In the genomic region with DNA sequence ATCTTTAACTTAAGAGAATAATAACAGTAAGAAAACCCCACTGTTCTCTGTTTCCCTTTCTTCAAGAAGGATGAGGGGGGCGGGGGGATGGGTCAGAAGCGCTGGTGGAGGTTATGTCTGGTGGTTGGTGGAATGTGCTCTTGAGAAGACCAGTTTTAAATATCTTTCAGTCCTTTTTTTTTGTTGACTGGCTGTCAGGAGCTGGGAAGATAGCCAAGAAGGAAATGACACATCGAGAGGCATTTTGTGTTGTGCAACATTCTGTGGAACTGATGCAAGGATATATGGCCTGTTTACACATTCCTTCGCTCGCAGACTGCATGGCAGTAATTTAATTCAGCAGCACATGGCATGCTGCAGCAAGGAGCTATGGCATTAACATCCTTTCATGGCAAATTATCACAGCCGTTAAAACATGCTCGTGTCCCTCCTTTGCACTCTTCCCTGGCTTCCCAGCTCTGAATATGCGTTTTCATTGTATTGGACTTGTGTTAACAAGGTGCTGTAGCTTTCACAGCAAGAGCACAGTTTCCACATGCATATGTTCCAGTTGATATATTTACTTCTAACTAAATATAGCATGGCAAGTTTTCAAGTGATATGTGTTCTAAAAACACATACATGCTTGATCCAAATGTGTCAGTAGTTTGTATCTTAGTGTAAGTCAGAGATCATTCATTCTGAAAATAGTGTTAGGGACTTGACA, we compare ENCODE assay signal across 1 cellular context.
TF ChIP-seq lines count a peak whose summit lies in the region.

No MANE protein-coding gene starts in this region.

TF ChIP-seq in IMR-90, 13 proteins besides CTCF, POLR2A, EP300 and RAD21:
- TF ChIP-seq, protein P1, sequence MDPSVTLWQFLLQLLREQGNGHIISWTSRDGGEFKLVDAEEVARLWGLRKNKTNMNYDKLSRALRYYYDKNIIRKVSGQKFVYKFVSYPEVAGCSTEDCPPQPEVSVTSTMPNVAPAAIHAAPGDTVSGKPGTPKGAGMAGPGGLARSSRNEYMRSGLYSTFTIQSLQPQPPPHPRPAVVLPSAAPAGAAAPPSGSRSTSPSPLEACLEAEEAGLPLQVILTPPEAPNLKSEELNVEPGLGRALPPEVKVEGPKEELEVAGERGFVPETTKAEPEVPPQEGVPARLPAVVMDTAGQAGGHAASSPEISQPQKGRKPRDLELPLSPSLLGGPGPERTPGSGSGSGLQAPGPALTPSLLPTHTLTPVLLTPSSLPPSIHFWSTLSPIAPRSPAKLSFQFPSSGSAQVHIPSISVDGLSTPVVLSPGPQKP (IDR thresholded peaks at IDR 0.05; ENCODE audit: borderline replicate concordance, low read depth, low read length) = no peak
- TF ChIP-seq MAFK (IDR thresholded peaks at IDR 0.05; ENCODE audit: low read depth, low read length) (peak; percentile 18; the same call in 1 of the 2 replicates), CEBPB (IDR thresholded peaks at IDR 0.05; ENCODE audit: low read depth, low read length) (peak; percentile 100), USF2 (IDR thresholded peaks at IDR 0.05; ENCODE audit: low read depth, low read length) (0 out of 2 replicates have a peak, but pooled peaks have one; percentile 40), NFE2L2 (IDR thresholded peaks at IDR 0.05; ENCODE audit: low read depth, low read length) (no peak; the same call in 1 of the 2 replicates), FOS (IDR thresholded peaks at IDR 0.05; ENCODE audit: low read depth, low read length) (peak; percentile 93), SMC3 (IDR thresholded peaks at IDR 0.05; ENCODE audit: low read depth, low read length) (peak; percentile 2; the same call in 1 of the 2 replicates), RCOR1 (IDR thresholded peaks at IDR 0.05; ENCODE audit: insufficient replicate concordance, low read length) (peak; percentile 92), BHLHE40 (IDR thresholded peaks at IDR 0.05; ENCODE audit: low read depth, low read length) (peak; percentile 84), MAZ (IDR thresholded peaks at IDR 0.05; ENCODE audit: borderline replicate concordance, low read depth, low read length) (peak; percentile 42; the same call in 1 of the 2 replicates), RFX5 (IDR thresholded peaks at IDR 0.05; ENCODE audit: low read depth, low read length) (no peak), CHD1 (IDR thresholded peaks at IDR 0.05; ENCODE audit: low read depth, low read length) (no peak), MXI1 (IDR thresholded peaks at IDR 0.05; ENCODE audit: borderline replicate concordance, low read depth, low read length) (peak; percentile 98)
